1 cellular context compared by ENCODE assay signal in genomic region chr5:53542917-53543316, GRCh38.
TF ChIP-seq lines count a peak whose summit lies in the region.

No MANE protein-coding gene starts in this region.

TF ChIP-seq in GM23338, 12 proteins besides CTCF, POLR2A, EP300 and RAD21 (continued from another document):
- TF ChIP-seq ZNF462 (CRISPR knock-in tag; IDR thresholded peaks at IDR 0.05) (no peak), EZH2phosphoT487 (IDR thresholded peaks at IDR 0.05; ENCODE audit: unreplicated experiment) (no peak)
TF ChIP-seq in GM23338: peak in this region for 0.
